19 cellular contexts compared by ENCODE assay signal in the genomic region with DNA sequence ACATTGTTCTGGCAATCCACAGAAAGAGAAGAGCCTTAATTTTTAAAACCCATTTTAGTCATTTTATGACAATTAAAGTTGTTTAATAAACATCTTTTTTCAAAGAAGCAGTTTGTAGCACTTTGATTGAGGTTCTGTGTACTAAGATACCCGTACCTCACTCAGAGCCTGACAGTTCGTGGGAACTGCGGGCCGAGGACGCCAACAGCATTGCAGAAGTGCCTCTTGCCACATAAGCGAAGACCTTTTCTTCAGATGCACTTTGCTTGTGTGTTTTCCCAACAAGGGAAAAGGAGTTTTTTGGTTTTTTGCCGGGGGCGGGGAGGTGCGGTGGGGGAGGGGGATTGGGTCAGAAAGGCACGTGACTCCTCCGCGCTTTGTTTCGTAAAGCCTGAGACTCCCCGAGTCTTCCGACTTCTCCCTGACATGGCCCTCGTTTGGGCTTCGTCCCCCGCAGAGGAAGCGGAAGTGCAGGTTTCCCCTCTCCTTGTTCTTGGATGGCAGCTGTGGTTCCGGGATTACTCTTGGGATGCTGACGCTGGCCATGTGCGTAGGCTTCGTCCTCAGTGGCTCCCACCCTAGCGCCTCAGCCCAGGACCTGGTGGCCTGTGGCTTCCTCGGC.
DNase-seq lines count a peak whose midpoint lies in the region; ATAC-seq and TF ChIP-seq lines count a peak whose summit lies in the region.
"Had no signal": no experiment of that assay in that cellular context is flagged by ENCODE, and none has a peak within 500 bp of the region (broad histone marks: within the 10 kb centered on the region; RNA-seq: fewer than 3 reads in every experiment).

No MANE protein-coding gene starts in this region.

- intact Hi-C loops in spleen (cut with DNase I; ENCODE audit: low total_unique reads) (no loop called here), right lobe of liver (cut with DNase I) (no loop called here)

- H3K4me2 ChIP-seq in GM23338: peak overlapping the region; percentile 26; the same call in 1 of the 2 replicates
- H3K4me2 ChIP-seq: PC-9 had no signal

- H3K36me3 ChIP-seq in GM23338 (ENCODE audit: insufficient read depth): no peaks in the 10 kb centered on the region; the same call in 1 of the 2 replicates
- peaks cover 46% of the 10 kb centered on the region for H3K36me3 ChIP-seq in RWPE2 (ENCODE audit: low read depth)
- peaks cover 3% of the 10 kb centered on the region for H3K36me3 ChIP-seq in iPS-15b (ENCODE audit: control insufficient read depth, insufficient read depth, low read length)
- H3K36me3 ChIP-seq in spleen: peaks cover 0 to 93% (median 45%) of the 10 kb centered on the region in 6 donors
- peaks cover 0 to 4% (median 0%) of the 10 kb centered on the region in 4 donors for H3K36me3 ChIP-seq in right lobe of liver

- peaks cover 7% of the 10 kb centered on the region; the same call in 1 of the 2 replicates for H3F3A ChIP-seq in GM23338 (replicated peaks; ENCODE audit: low read depth)

- no peak overlapping the region for H2AFZ ChIP-seq in GM23338
- H2AFZ ChIP-seq: GM23248, PC-9 had no signal

- peaks cover 47% of the 10 kb centered on the region for H3K79me2 ChIP-seq in GM23338 (replicated peaks; ENCODE audit: insufficient read depth)

- H3K27me3 ChIP-seq in GM23338 (ENCODE audit: insufficient read depth) (no peaks in the 10 kb centered on the region), RWPE2 (ENCODE audit: insufficient read depth, poor library complexity, severe bottlenecking) (no peaks in the 10 kb centered on the region), iPS-15b (ENCODE audit: control insufficient read depth, insufficient read depth, low read length) (no peaks in the 10 kb centered on the region), spleen (replicated peaks in 1 of 7) (no peaks in the 10 kb centered on the region), right lobe of liver (no peaks in the 10 kb centered on the region)
- H3K27me3 ChIP-seq: SJCRH30 had no signal

- H3K27ac ChIP-seq in GM23338 (ENCODE audit: low read depth): peak overlapping the region; percentile 72; the same call in 1 of the 2 replicates
- H3K27ac ChIP-seq in RWPE2 (ENCODE audit: poor library complexity, severe bottlenecking): no peak overlapping the region
- peak overlapping the region in 4 of 8 donors; percentile 37 to 66 (median 40) for H3K27ac ChIP-seq in spleen
- no peak overlapping the region for H3K27ac ChIP-seq in right lobe of liver
- H3K27ac ChIP-seq: GM23248, PC-9, SJCRH30 had no signal

- TF ChIP-seq POLR2A in spleen (IDR thresholded peaks at IDR 0.05) (no peak), right lobe of liver (IDR thresholded peaks at IDR 0.05) (no peak), erythroblast (IDR thresholded peaks at IDR 0.05; ENCODE audit: low read length) (no peak)

- H3K27me3 Mint-ChIP-seq in GM23338 (ENCODE audit: insufficient read depth, low read depth, poor library complexity): peaks cover 13% of the 10 kb centered on the region
- H3K27me3 Mint-ChIP-seq: B cell; CD4-positive, alpha-beta T cell had no signal

- DNase-seq in GM23338 (ENCODE audit: low spot score): peak; percentile 74
- DNase-seq in RWPE2 (ENCODE audit: low spot score): peak; percentile 44
- DNase-seq in spleen: peak; percentile 74
- no peak for DNase-seq in right lobe of liver
- DNase-seq in erythroblast (lab: John Stamatoyannopoulos, UW): no peak
- DNase-seq: CD4-positive, alpha-beta T cell; GM23248; IMR-90; NCI-H1417 treated with DMSO at 0.1 percent for 48 hours; NCI-H187 treated with DMSO at 0.1 percent for 48 hours; NCI-H226; NCI-H524; PC-9; SJCRH30 had no signal

- peaks cover 44% of the 10 kb centered on the region for H3K4me1 Mint-ChIP-seq in GM23338
- H3K4me1 Mint-ChIP-seq: B cell had no signal

- TF ChIP-seq CTCF in GM23338 (conservative IDR thresholded peaks at IDR 0.05; ENCODE audit: low read depth in 2 of 2) (no peak), RWPE2 (IDR thresholded peaks at IDR 0.05; ENCODE audit: poor library complexity, severe bottlenecking) (no peak), spleen (IDR thresholded peaks at IDR 0.05 in 8 of 11, conservative IDR thresholded peaks at IDR 0.05 in 3 of 11) (no peak), right lobe of liver (IDR thresholded peaks at IDR 0.05) (no peak)

- H3K36me3 Mint-ChIP-seq in GM23338 (ENCODE audit: low read depth): peaks cover 10% of the 10 kb centered on the region; the same call in 2 of the 3 replicates

- peaks cover 19% of the 10 kb centered on the region for H4K20me1 ChIP-seq in GM23338 (replicated peaks; ENCODE audit: insufficient read depth)

- WGBS in spleen, 5 donors: 63 to 86% (median 78%) methylated on average over 25 of the region's 25 CpGs
- 85% methylated on average over 16 of the region's 25 CpGs for WGBS in right lobe of liver (ENCODE audit: insufficient coverage, low coverage, low lambda C conversion rate, missing lambda C conversion rate)

- peak overlapping the region; percentile 67; the same call in 1 of the 2 replicates for H3K27ac Mint-ChIP-seq in GM23338
- H3K27ac Mint-ChIP-seq: B cell; CD4-positive, alpha-beta T cell had no signal

- H3K9me2 ChIP-seq in GM23338 (ENCODE audit: insufficient read depth): no peaks in the 10 kb centered on the region

- H3K4me3 Mint-ChIP-seq in GM23338: no peak overlapping the region
- H3K4me3 Mint-ChIP-seq: B cell; CD4-positive, alpha-beta T cell had no signal

- H3K4me1 ChIP-seq in GM23338 (ENCODE audit: insufficient read depth): peaks cover 14% of the 10 kb centered on the region; the same call in 1 of the 2 replicates
- H3K4me1 ChIP-seq in RWPE2 (ENCODE audit: insufficient read depth, poor library complexity, severe bottlenecking): no peaks in the 10 kb centered on the region
- H3K4me1 ChIP-seq in iPS-15b (ENCODE audit: control insufficient read depth, insufficient read depth, low read length): peaks cover 7% of the 10 kb centered on the region
- peaks cover 0 to 25% (median 10%) of the 10 kb centered on the region in 6 donors for H3K4me1 ChIP-seq in spleen
- H3K4me1 ChIP-seq in right lobe of liver: no peaks in the 10 kb centered on the region
- H3K4me1 ChIP-seq: SJCRH30 had no signal

- H3K4me3 ChIP-seq in GM23338 (no peak overlapping the region; the same call in 1 of the 2 replicates), RWPE2 (ENCODE audit: severe bottlenecking) (no peak overlapping the region), iPS-15b (ENCODE audit: low read depth, low read length) (peak overlapping the region; percentile 16), spleen (no peak overlapping the region), right lobe of liver (no peak overlapping the region)
- H3K4me3 ChIP-seq: GM12878, GM23248, PC-9, SJCRH30 had no signal

- peak overlapping the region; percentile 50 for H3K9ac ChIP-seq in iPS-15b (ENCODE audit: low read depth, low read length)
- H3K9ac ChIP-seq: GM23248 had no signal

- ATAC-seq in GM23338 (peak; percentile 60), RWPE2 (ENCODE audit: low read depth) (no peak), right lobe of liver (no peak), HG03095 (IDR thresholded peaks at IDR 0.05; ENCODE audit: unreplicated experiment) (no peak), HG03159 (IDR thresholded peaks at IDR 0.05; ENCODE audit: unreplicated experiment) (no peak)
- ATAC-seq: GM12878 had no signal

- H3K9me3 Mint-ChIP-seq in GM23338: no peaks in the 10 kb centered on the region
- H3K9me3 Mint-ChIP-seq: CD4-positive, alpha-beta T cell had no signal

- H3K9me3 ChIP-seq in RWPE2 (ENCODE audit: severe bottlenecking) (no peaks in the 10 kb centered on the region), iPS-15b (ENCODE audit: control insufficient read depth, insufficient read depth, low read length) (no peaks in the 10 kb centered on the region), spleen (no peaks in the 10 kb centered on the region), right lobe of liver (no peaks in the 10 kb centered on the region)
- H3K9me3 ChIP-seq: SJCRH30 had no signal

TF ChIP-seq in GM23338, 12 proteins besides CTCF, POLR2A, EP300 and RAD21 (continues in another document):
- TF ChIP-seq ZNF331 (CRISPR knock-in tag; IDR thresholded peaks at IDR 0.05; ENCODE audit: low read depth) (no peak), CREB1 (CRISPR knock-in tag; IDR thresholded peaks at IDR 0.05; ENCODE audit: low read depth) (no peak), EZH2phosphoT487 (IDR thresholded peaks at IDR 0.05; ENCODE audit: unreplicated experiment) (no peak), ZNF114 (CRISPR knock-in tag; IDR thresholded peaks at IDR 0.05) (no peak), JUNB (IDR thresholded peaks at IDR 0.05; ENCODE audit: unreplicated experiment) (no peak)
- TF ChIP-seq, protein P1, sequence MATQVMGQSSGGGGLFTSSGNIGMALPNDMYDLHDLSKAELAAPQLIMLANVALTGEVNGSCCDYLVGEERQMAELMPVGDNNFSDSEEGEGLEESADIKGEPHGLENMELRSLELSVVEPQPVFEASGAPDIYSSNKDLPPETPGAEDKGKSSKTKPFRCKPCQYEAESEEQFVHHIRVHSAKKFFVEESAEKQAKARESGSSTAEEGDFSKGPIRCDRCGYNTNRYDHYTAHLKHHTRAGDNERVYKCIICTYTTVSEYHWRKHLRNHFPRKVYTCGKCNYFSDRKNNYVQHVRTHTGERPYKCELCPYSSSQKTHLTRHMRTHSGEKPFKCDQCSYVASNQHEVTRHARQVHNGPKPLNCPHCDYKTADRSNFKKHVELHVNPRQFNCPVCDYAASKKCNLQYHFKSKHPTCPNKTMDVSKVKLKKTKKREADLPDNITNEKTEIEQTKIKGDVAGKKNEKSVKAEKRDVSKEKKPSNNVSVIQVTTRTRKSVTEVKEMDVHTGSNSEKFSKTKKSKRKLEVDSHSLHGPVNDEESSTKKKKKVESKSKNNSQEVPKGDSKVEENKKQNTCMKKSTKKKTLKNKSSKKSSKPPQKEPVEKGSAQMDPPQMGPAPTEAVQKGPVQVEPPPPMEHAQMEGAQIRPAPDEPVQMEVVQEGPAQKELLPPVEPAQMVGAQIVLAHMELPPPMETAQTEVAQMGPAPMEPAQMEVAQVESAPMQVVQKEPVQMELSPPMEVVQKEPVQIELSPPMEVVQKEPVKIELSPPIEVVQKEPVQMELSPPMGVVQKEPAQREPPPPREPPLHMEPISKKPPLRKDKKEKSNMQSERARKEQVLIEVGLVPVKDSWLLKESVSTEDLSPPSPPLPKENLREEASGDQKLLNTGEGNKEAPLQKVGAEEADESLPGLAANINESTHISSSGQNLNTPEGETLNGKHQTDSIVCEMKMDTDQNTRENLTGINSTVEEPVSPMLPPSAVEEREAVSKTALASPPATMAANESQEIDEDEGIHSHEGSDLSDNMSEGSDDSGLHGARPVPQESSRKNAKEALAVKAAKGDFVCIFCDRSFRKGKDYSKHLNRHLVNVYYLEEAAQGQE (IDR thresholded peaks at IDR 0.05; ENCODE audit: unreplicated experiment): no peak
- TF ChIP-seq, protein P2, sequence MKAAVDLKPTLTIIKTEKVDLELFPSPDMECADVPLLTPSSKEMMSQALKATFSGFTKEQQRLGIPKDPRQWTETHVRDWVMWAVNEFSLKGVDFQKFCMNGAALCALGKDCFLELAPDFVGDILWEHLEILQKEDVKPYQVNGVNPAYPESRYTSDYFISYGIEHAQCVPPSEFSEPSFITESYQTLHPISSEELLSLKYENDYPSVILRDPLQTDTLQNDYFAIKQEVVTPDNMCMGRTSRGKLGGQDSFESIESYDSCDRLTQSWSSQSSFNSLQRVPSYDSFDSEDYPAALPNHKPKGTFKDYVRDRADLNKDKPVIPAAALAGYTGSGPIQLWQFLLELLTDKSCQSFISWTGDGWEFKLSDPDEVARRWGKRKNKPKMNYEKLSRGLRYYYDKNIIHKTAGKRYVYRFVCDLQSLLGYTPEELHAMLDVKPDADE (IDR thresholded peaks at IDR 0.05): no peak

Comparison
In these comparisons a context has a peak if more than half of its experiments do, and no peak if none do; other contexts are left out.
1. DNase-seq: peak in GM23338 (single experiment), RWPE2 (single experiment) and spleen (single experiment); none in right lobe of liver (0 of 3) and erythroblast (0 of 2).